ENCODE assay signal across 19 cellular contexts in the genomic region with DNA sequence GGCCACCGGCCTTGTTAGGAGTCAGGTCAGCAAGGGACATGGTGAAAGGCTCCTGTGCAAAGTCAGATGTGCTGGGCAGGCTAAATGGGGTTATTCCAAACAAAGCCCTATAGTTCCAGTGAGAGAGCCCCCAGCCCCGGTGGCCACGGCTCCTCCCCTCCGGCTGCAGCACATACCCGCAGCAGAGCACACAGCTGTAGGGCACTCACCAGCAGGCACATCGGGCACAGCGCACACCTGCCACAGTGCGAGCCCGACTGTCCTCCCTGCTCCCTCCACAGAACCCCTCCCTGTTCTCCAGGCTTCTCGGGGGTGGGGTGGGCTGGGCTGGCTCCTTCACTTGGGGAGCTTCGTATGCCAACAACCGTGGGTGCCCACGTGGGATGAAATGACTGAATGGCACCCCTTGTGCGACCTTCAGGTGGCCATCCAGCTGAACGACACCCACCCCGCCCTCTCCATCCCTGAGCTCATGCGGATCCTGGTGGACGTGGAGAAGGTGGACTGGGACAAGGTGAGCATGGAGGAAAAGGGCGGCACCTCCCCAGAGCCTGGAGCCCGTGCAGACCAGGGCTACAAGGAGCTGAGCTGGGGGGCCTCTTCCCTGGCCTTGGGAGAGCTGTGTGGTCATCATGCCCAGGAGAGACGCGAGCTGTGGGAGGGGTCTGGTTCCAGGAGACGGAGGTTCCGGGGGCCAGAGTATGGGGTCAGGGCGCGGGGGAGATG. TPM values are rescaled to one million over a fixed set of nuclear protein-coding genes. Genes with fewer than 3 reads are reported as not detected.
DNase-seq lines count a peak whose midpoint lies in the region; ATAC-seq and TF ChIP-seq lines count a peak whose summit lies in the region.
"Had no signal": no experiment of that assay in that cellular context is flagged by ENCODE, and none has a peak within 500 bp of the region (broad histone marks: within the 10 kb centered on the region; RNA-seq: fewer than 3 reads in every experiment).

No MANE protein-coding gene starts in this region.

- H3K36me3 ChIP-seq in heart left ventricle = peaks cover 3 to 99% (median 93%) of the 10 kb centered on the region in 9 donors

- H3K27ac ChIP-seq in heart left ventricle (peak overlapping the region in 8 of 12 donors; percentile 27 to 79 (median 61)), foreskin keratinocyte (no peak overlapping the region)

- WGBS in heart left ventricle, 4 donors = 86 to 89% (median 88%) methylated on average over 13 to 26 of the region's 26 CpGs

- ATAC-seq in heart left ventricle (no peak), foreskin keratinocyte (no peak)
- ATAC-seq: activated CD8-positive, alpha-beta memory T cell treated with anti-CD3 and anti-CD28 coated beads, Interleukin-2, amount 10 ng/mL, durations not matched to agents 7 days and 5 days; natural killer cell treated with Interleukin-12 subunit alpha and Interleukin-12 subunit beta and Interleukin-15 and Interleukin-18, amount 100 ng/mL, for 72 hours; stimulated activated memory B cell treated with anti-CD40 and anti-IgM and Interleukin-4, amounts not matched to agents 10 μg/mL and 1 μg/mL and 100 μg/mL, for 72 hours had no signal

- no peaks in the 10 kb centered on the region for H3K9me3 Mint-ChIP-seq in endothelial cell (ENCODE audit: unreplicated experiment)
- H3K9me3 Mint-ChIP-seq in activated CD4-positive, alpha-beta memory T cell treated with anti-CD3 and anti-CD28 coated beads, Interleukin-2, amount 10 ng/mL, durations not matched to agents 7 days and 5 days = no peaks in the 10 kb centered on the region
- H3K9me3 Mint-ChIP-seq: natural killer cell treated with Interleukin-12 subunit alpha and Interleukin-12 subunit beta and Interleukin-15 and Interleukin-18, amount 100 ng/mL, for 72 hours; stimulated activated memory B cell treated with anti-CD40 and anti-IgM and Interleukin-4, amounts not matched to agents 10 μg/mL and 1 μg/mL and 100 μg/mL, for 72 hours had no signal

- no peak overlapping the region for H3K4me3 ChIP-seq in heart left ventricle

- peak; percentile 1 for DNase-seq in stimulated activated CD4-positive, alpha-beta T cell treated with anti-CD3 and anti-CD28 coated beads, Interleukin-15, amount 100 ng/mL, for 24 hours
- DNase-seq in stimulated activated CD4-positive, alpha-beta T cell treated with anti-CD3 and anti-CD28 coated beads, Interleukin-2, amount 100 ng/mL, for 24 hours = no peak
- DNase-seq in heart left ventricle (peak; percentile 5 to 50 (median 15)), posterior cingulate gyrus (peak in 7 of 10 donors; percentile 4 to 76 (median 19)), ACHN (no peak), endothelial cell (ENCODE audit: low spot score) (no peak), foreskin keratinocyte (no peak)
- DNase-seq in activated CD4-positive, alpha-beta memory T cell treated with anti-CD3 and anti-CD28 coated beads, Interleukin-2, amount 10 ng/mL, durations not matched to agents 7 days and 5 days = no peak
- DNase-seq: activated CD8-positive, alpha-beta memory T cell treated with anti-CD3 and anti-CD28 coated beads, Interleukin-2, amount 10 ng/mL, durations not matched to agents 7 days and 5 days; Calu3; caudate nucleus; GDM1; MV-4-11; NCI-H2107; NCI-H748 treated with DMSO at 0.1 percent for 48 hours; SW 1271 had no signal

- CTCF ChIA-PET in activated CD4-positive, alpha-beta memory T cell treated with anti-CD3 and anti-CD28 coated beads, Interleukin-2, amount 10 ng/mL, durations not matched to agents 7 days and 5 days (lab: Charles Lee) = no interaction called here

- H3K27me3 Mint-ChIP-seq in endothelial cell (ENCODE audit: unreplicated experiment) = peaks cover 15% of the 10 kb centered on the region
- H3K27me3 Mint-ChIP-seq in activated CD4-positive, alpha-beta memory T cell treated with anti-CD3 and anti-CD28 coated beads, Interleukin-2, amount 10 ng/mL, durations not matched to agents 7 days and 5 days = no peaks in the 10 kb centered on the region
- H3K27me3 Mint-ChIP-seq: activated CD8-positive, alpha-beta memory T cell treated with anti-CD3 and anti-CD28 coated beads, Interleukin-2, amount 10 ng/mL, durations not matched to agents 7 days and 5 days; activated naive CD8-positive, alpha-beta T cell; natural killer cell treated with Interleukin-12 subunit alpha and Interleukin-12 subunit beta and Interleukin-15 and Interleukin-18, amount 100 ng/mL, for 72 hours; stimulated activated memory B cell treated with anti-CD40 and anti-IgM and Interleukin-4, amounts not matched to agents 10 μg/mL and 1 μg/mL and 100 μg/mL, for 72 hours had no signal

- no peaks in the 10 kb centered on the region for H3K4me1 Mint-ChIP-seq in endothelial cell (ENCODE audit: unreplicated experiment)
- H3K4me1 Mint-ChIP-seq in activated CD4-positive, alpha-beta memory T cell treated with anti-CD3 and anti-CD28 coated beads, Interleukin-2, amount 10 ng/mL, durations not matched to agents 7 days and 5 days = no peaks in the 10 kb centered on the region
- H3K4me1 Mint-ChIP-seq: activated CD8-positive, alpha-beta memory T cell treated with anti-CD3 and anti-CD28 coated beads, Interleukin-2, amount 10 ng/mL, durations not matched to agents 7 days and 5 days had no signal

- POLR2A ChIA-PET in activated CD4-positive, alpha-beta memory T cell treated with anti-CD3 and anti-CD28 coated beads, Interleukin-2, amount 10 ng/mL, durations not matched to agents 7 days and 5 days (lab: Charles Lee) = interaction anchor here (1.3 kb wide), 1 partner anchor 9 kb away, joined by 3 read pairs; no protein-coding TSS in a partner anchor

- H3K4me1 ChIP-seq in heart left ventricle = peaks cover 0 to 46% (median 18%) of the 10 kb centered on the region in 12 donors
- H3K4me1 ChIP-seq in foreskin keratinocyte = no peaks in the 10 kb centered on the region

- peaks cover 22% of the 10 kb centered on the region for H3K36me3 Mint-ChIP-seq in endothelial cell (ENCODE audit: low read depth, unreplicated experiment)
- peaks cover 6% of the 10 kb centered on the region for H3K36me3 Mint-ChIP-seq in activated CD4-positive, alpha-beta memory T cell treated with anti-CD3 and anti-CD28 coated beads, Interleukin-2, amount 10 ng/mL, durations not matched to agents 7 days and 5 days (ENCODE audit: low read depth)
- H3K36me3 Mint-ChIP-seq: activated CD8-positive, alpha-beta memory T cell treated with anti-CD3 and anti-CD28 coated beads, Interleukin-2, amount 10 ng/mL, durations not matched to agents 7 days and 5 days; activated naive CD8-positive, alpha-beta T cell; natural killer cell treated with Interleukin-12 subunit alpha and Interleukin-12 subunit beta and Interleukin-15 and Interleukin-18, amount 100 ng/mL, for 72 hours had no signal

- no peak overlapping the region for H3K27ac Mint-ChIP-seq in endothelial cell (ENCODE audit: unreplicated experiment)
- H3K27ac Mint-ChIP-seq in activated CD4-positive, alpha-beta memory T cell treated with anti-CD3 and anti-CD28 coated beads, Interleukin-2, amount 10 ng/mL, durations not matched to agents 7 days and 5 days = no peak overlapping the region
- H3K27ac Mint-ChIP-seq: activated CD8-positive, alpha-beta memory T cell treated with anti-CD3 and anti-CD28 coated beads, Interleukin-2, amount 10 ng/mL, durations not matched to agents 7 days and 5 days; activated naive CD8-positive, alpha-beta T cell; natural killer cell treated with Interleukin-12 subunit alpha and Interleukin-12 subunit beta and Interleukin-15 and Interleukin-18, amount 100 ng/mL, for 72 hours; stimulated activated memory B cell treated with anti-CD40 and anti-IgM and Interleukin-4, amounts not matched to agents 10 μg/mL and 1 μg/mL and 100 μg/mL, for 72 hours had no signal

- intact Hi-C loops in heart left ventricle (cut with DNase I) (no loop called here), posterior cingulate gyrus (cut with DNase I) (no loop called here)

- no peaks in the 10 kb centered on the region for H3K9me3 ChIP-seq in heart left ventricle

- in situ Hi-C loops in ACHN (cut with HindIII; ENCODE audit: low pct_ligation_motif_present, low pct_unique_long_range_greater_than_20kb, low sequenced_read_pairs) = no loop called here

- H3K4me3 Mint-ChIP-seq in endothelial cell (ENCODE audit: unreplicated experiment) = no peak overlapping the region
- no peak overlapping the region for H3K4me3 Mint-ChIP-seq in activated CD4-positive, alpha-beta memory T cell treated with anti-CD3 and anti-CD28 coated beads, Interleukin-2, amount 10 ng/mL, durations not matched to agents 7 days and 5 days
- H3K4me3 Mint-ChIP-seq: activated CD8-positive, alpha-beta memory T cell treated with anti-CD3 and anti-CD28 coated beads, Interleukin-2, amount 10 ng/mL, durations not matched to agents 7 days and 5 days; activated naive CD8-positive, alpha-beta T cell; natural killer cell treated with Interleukin-12 subunit alpha and Interleukin-12 subunit beta and Interleukin-15 and Interleukin-18, amount 100 ng/mL, for 72 hours; stimulated activated memory B cell treated with anti-CD40 and anti-IgM and Interleukin-4, amounts not matched to agents 10 μg/mL and 1 μg/mL and 100 μg/mL, for 72 hours had no signal

- H3K27me3 ChIP-seq in heart left ventricle (no peaks in the 10 kb centered on the region), foreskin keratinocyte (no peaks in the 10 kb centered on the region)

- TF ChIP-seq CTCF in heart left ventricle (IDR thresholded peaks at IDR 0.05) = no peak
- no peak for TF ChIP-seq CTCF in endothelial cell (IDR thresholded peaks at IDR 0.05; ENCODE audit: unreplicated experiment)
- TF ChIP-seq CTCF in foreskin keratinocyte (conservative IDR thresholded peaks at IDR 0.05) = no peak

- no peak for TF ChIP-seq POLR2A in heart left ventricle (IDR thresholded peaks at IDR 0.05)

RNA-seq across cellular contexts. Expression of gene PYGB, which starts 30.9 kb away (rescaled TPM):
- 100 to 1,000 TPM; 172 to 450 (median 233) TPM for total RNA-seq in heart left ventricle
- 100 to 1,000 TPM; 144 to 227 TPM for polyA plus RNA-seq in heart left ventricle
- total RNA-seq in endothelial cell (ENCODE audit: unreplicated experiment) = 57.9 TPM
- 10 to 100 TPM; 28.4 to 29.8 TPM for total RNA-seq in activated CD4-positive, alpha-beta memory T cell treated with anti-CD3 and anti-CD28 coated beads, Interleukin-2, amount 10 ng/mL, durations not matched to agents 7 days and 5 days
- total RNA-seq in foreskin keratinocyte = 311 and 439 TPM in 2 replicates
- polyA plus RNA-seq in foreskin keratinocyte = 196 and 255 TPM in 2 replicates

Comparison
In these comparisons a context has a peak if more than half of its experiments do, and no peak if none do; other contexts are left out.
1. DNase-seq: peak in stimulated activated CD4-positive, alpha-beta T cell treated with anti-CD3 and anti-CD28 coated beads, Interleukin-15, amount 100 ng/mL, for 24 hours (single experiment), heart left ventricle (5 of 5) and posterior cingulate gyrus (7 of 10); none in stimulated activated CD4-positive, alpha-beta T cell treated with anti-CD3 and anti-CD28 coated beads, Interleukin-2, amount 100 ng/mL, for 24 hours (0 of 2), ACHN (single experiment), endothelial cell (single experiment), activated CD4-positive, alpha-beta memory T cell treated with anti-CD3 and anti-CD28 coated beads, Interleukin-2, amount 10 ng/mL, durations not matched to agents 7 days and 5 days (single experiment) and foreskin keratinocyte (0 of 2).